In the genomic region with DNA sequence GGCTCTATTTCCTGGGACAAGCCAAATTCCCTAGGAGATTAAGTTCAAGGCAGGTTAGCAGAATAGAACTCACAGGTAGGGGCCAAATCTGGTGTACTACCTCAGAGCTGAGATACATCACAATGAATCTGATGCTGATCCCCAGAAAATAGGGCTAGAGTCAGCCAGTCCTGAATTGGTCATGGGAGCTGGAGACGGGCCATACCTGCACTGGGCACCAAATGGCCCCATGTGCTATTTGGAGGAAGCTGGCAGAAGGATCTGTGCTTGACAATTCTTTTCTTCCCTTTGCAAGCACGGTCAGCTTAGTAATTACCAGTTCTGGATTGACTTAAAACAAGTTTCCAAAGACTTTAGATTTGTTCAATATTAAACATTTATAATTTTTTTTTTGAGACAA, we compare ENCODE assay signal across 25 cellular contexts.
"Had no signal": no experiment of that assay in that cellular context is flagged by ENCODE, and none has a peak within 500 bp of the region (broad histone marks: within the 10 kb centered on the region; RNA-seq: fewer than 3 reads in every experiment).

No MANE protein-coding gene starts in this region.

- H3K36me3 ChIP-seq: ascending aorta, cardiac muscle cell had no signal

- H3K27me3 ChIP-seq: ascending aorta had no signal

- H3K27ac ChIP-seq: ascending aorta, cardiac muscle cell, VCaP had no signal

- DNase-seq: activated B cell treated with CpG ODN at 0.5 μM for 24 hours; activated CD4-positive, alpha-beta memory T cell treated with anti-CD3 and anti-CD28 coated beads, Interleukin-2, amount 10 ng/mL, durations not matched to agents 7 days and 5 days; activated CD4-positive, alpha-beta T cell treated with anti-CD3 and anti-CD28 coated beads for 1 hour; activated CD4-positive, alpha-beta T cell treated with anti-CD3 and anti-CD28 coated beads for 36 hours; activated CD4-positive, alpha-beta T cell treated with anti-CD3 and anti-CD28 coated beads for 48 hours; activated CD4-positive, alpha-beta T cell treated with anti-CD3 and anti-CD28 coated beads, Interleukin-2, amount 10 ng/mL, durations not matched to agents 7 days and 5 days; activated CD4-positive, alpha-beta T cell treated with anti-CD3 and anti-CD28 coated beads, Interleukin-2, amount 50 U/mL, for 48 hours; activated CD8-positive, alpha-beta memory T cell treated with anti-CD3 and anti-CD28 coated beads for 24 hours; activated CD8-positive, alpha-beta memory T cell treated with anti-CD3 and anti-CD28 coated beads, Interleukin-2, amount 10 ng/mL, durations not matched to agents 7 days and 5 days; activated CD8-positive, alpha-beta memory T cell treated with anti-CD3 and anti-CD28 coated beads, Interleukin-2, amount 50 U/mL, for 48 hours; activated CD8-positive, alpha-beta T cell treated with anti-CD3 and anti-CD28 coated beads, Interleukin-2, amount 10 ng/mL, durations not matched to agents 7 days and 5 days; activated effector memory CD4-positive, alpha-beta T cell treated with Interleukin-2 at 50 U/mL for 16 hours; activated gamma-delta T cell; activated naive CD4-positive, alpha-beta T cell treated with anti-CD3 and anti-CD28 coated beads, Interleukin-2, amount 10 ng/mL, durations not matched to agents 7 days and 5 days; activated naive CD4-positive, alpha-beta T cell treated with Interleukin-2 at 50 U/mL for 16 hours; activated naive CD8-positive, alpha-beta T cell treated with anti-CD3 and anti-CD28 coated beads, Interleukin-2, amount 10 ng/mL, durations not matched to agents 7 days and 5 days; activated naive CD8-positive, alpha-beta T cell treated with anti-CD3 and anti-CD28 coated beads, Interleukin-2, amount 50 U/mL, for 24 hours; activated T-cell treated with anti-CD3 and anti-CD28 coated beads, Interleukin-2, amount 50 U/mL, for 24 hours; activated T-cell treated with anti-CD3 and anti-CD28 coated beads, Interleukin-2, amount 50 U/mL, for 48 hours; T-helper 1 cell; T-helper 2 cell; T-helper 9 cell had no signal

- H3K4me1 ChIP-seq: ascending aorta had no signal

- H3K9me3 ChIP-seq: ascending aorta had no signal

- H3K4me3 ChIP-seq: ascending aorta, cardiac muscle cell had no signal
